8 cellular contexts compared by ENCODE assay signal in the genomic region with DNA sequence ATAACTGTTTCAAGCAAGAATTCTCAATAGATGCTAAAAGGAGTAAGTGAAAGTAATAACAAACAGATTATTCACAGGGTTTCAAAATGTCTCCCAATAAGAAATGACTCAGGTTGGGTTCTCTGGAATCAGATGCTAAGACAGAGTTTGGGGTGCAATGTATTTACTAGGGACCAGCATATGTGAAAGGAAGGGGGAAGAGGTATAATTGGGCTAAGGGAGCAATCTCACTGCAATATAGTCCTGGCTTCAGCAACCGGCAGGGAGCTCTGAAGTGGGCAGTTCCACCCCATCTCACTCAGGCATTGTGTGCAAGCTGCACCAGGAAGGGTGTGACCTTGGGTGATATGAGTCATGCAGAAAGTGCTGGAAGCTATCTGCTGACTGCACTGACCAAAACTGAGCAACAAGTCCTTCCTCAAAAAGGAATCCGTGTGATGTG. TPM values are rescaled to one million over a fixed set of nuclear protein-coding genes. Genes with fewer than 3 reads are reported as not detected.
DNase-seq lines count a peak whose midpoint lies in the region; ATAC-seq lines count a peak whose summit lies in the region.

No MANE protein-coding gene starts in this region.

- intact Hi-C loops in activated T-helper 1 cell treated with anti-CD3 and anti-CD28 coated beads, Interleukin-12 subunit alpha, Interleukin-12 subunit beta, Interleukin-2, Interleukin-4 antibody, amounts not matched to agents 30 ng/mL and 10 ng/mL and 1 ng/mL, durations not matched to agents 14 hours and 24 hours and 36 hours (cut with micrococcal nuclease) = loop anchor here (1.0 to 5.0 kb wide), 2 partner anchors 23 to 33 kb away; no protein-coding TSS in a partner anchor
- intact Hi-C loops in head of caudate nucleus (cut with DNase I) = no loop called here

- peak; percentile 90 for ATAC-seq in GM18499 (IDR thresholded peaks at IDR 0.05; ENCODE audit: insufficient read depth, unreplicated experiment)
- peak; percentile 99 for ATAC-seq in HG02642 (IDR thresholded peaks at IDR 0.05; ENCODE audit: poor library complexity, unreplicated experiment)

- peak overlapping the region; percentile 28 for H3K27ac ChIP-seq in skeletal muscle tissue (ENCODE audit: low read depth, low read length)

- no peak overlapping the region for H3K9ac ChIP-seq in skeletal muscle tissue (ENCODE audit: low read depth in 1 of 3, low read length in 3 of 3)

- H3K36me3 ChIP-seq in skeletal muscle tissue (ENCODE audit: control insufficient read depth in 3 of 3, insufficient read depth in 3 of 3, low read length in 3 of 3) = no peaks in the 10 kb centered on the region

- peaks cover 26% of the 10 kb centered on the region for H3K9me3 Mint-ChIP-seq in activated T-helper 1 cell treated with anti-CD3 and anti-CD28 coated beads, Interleukin-12 subunit alpha, Interleukin-12 subunit beta, Interleukin-2, Interleukin-4 antibody, amounts not matched to agents 30 ng/mL and 10 ng/mL and 1 ng/mL, durations not matched to agents 14 hours and 24 hours and 36 hours

- H3K4me1 ChIP-seq in skeletal muscle tissue (ENCODE audit: control insufficient read depth in 3 of 3, insufficient read depth in 3 of 3, low read length in 3 of 3) = peaks cover 0 to 8% (median 7%) of the 10 kb centered on the region in 3 donors

- no peaks in the 10 kb centered on the region for H3K27me3 Mint-ChIP-seq in activated T-helper 1 cell treated with anti-CD3 and anti-CD28 coated beads, Interleukin-12 subunit alpha, Interleukin-12 subunit beta, Interleukin-2, Interleukin-4 antibody, amounts not matched to agents 30 ng/mL and 10 ng/mL and 1 ng/mL, durations not matched to agents 14 hours and 24 hours and 36 hours (ENCODE audit: insufficient read depth)

- peaks cover 29% of the 10 kb centered on the region for H3K36me3 Mint-ChIP-seq in activated T-helper 1 cell treated with anti-CD3 and anti-CD28 coated beads, Interleukin-12 subunit alpha, Interleukin-12 subunit beta, Interleukin-2, Interleukin-4 antibody, amounts not matched to agents 30 ng/mL and 10 ng/mL and 1 ng/mL, durations not matched to agents 14 hours and 24 hours and 36 hours (ENCODE audit: low read depth)

- H3K9me3 ChIP-seq in skeletal muscle tissue (ENCODE audit: control insufficient read depth in 3 of 3, low read length in 3 of 3) = peaks cover 0 to 3% (median 2%) of the 10 kb centered on the region in 3 donors

- peak overlapping the region; percentile 58 for H3K4me3 Mint-ChIP-seq in activated T-helper 1 cell treated with anti-CD3 and anti-CD28 coated beads, Interleukin-12 subunit alpha, Interleukin-12 subunit beta, Interleukin-2, Interleukin-4 antibody, amounts not matched to agents 30 ng/mL and 10 ng/mL and 1 ng/mL, durations not matched to agents 14 hours and 24 hours and 36 hours

- peaks cover 43% of the 10 kb centered on the region for H3K4me1 Mint-ChIP-seq in activated T-helper 1 cell treated with anti-CD3 and anti-CD28 coated beads, Interleukin-12 subunit alpha, Interleukin-12 subunit beta, Interleukin-2, Interleukin-4 antibody, amounts not matched to agents 30 ng/mL and 10 ng/mL and 1 ng/mL, durations not matched to agents 14 hours and 24 hours and 36 hours (ENCODE audit: low read depth)

- peak overlapping the region in 2 of 3 donors; percentile 13 to 46 for H3K4me3 ChIP-seq in skeletal muscle tissue (ENCODE audit: low read length in 3 of 3)

- peak; percentile 86 to 88 for DNase-seq in NOMO-1 (lab: John Stamatoyannopoulos, UW; ENCODE audit: unreplicated experiment in 2 of 2)
- DNase-seq in activated T-helper 1 cell treated with anti-CD3 and anti-CD28 coated beads, Interleukin-12 subunit alpha, Interleukin-12 subunit beta, Interleukin-2, Interleukin-4 antibody, amounts not matched to agents 30 ng/mL and 10 ng/mL and 1 ng/mL, durations not matched to agents 14 hours and 24 hours and 36 hours (ENCODE audit: low spot score) = peak; percentile 48
- DNase-seq in head of caudate nucleus = peak in 30 of 42 donors; percentile 7 to 72 (median 32)
- DNase-seq in NCI-H524 treated with DMSO at 0.1 percent for 48 hours (lab: John Stamatoyannopoulos, UW) = no peak
- DNase-seq in NCI-H2029 treated with DMSO at 0.1 percent for 48 hours (lab: John Stamatoyannopoulos, UW) = no peak

- no peaks in the 10 kb centered on the region for H3K27me3 ChIP-seq in skeletal muscle tissue (ENCODE audit: control insufficient read depth in 3 of 3, insufficient read depth in 3 of 3, low read length in 3 of 3)

- H3K27ac Mint-ChIP-seq in activated T-helper 1 cell treated with anti-CD3 and anti-CD28 coated beads, Interleukin-12 subunit alpha, Interleukin-12 subunit beta, Interleukin-2, Interleukin-4 antibody, amounts not matched to agents 30 ng/mL and 10 ng/mL and 1 ng/mL, durations not matched to agents 14 hours and 24 hours and 36 hours = peak overlapping the region; percentile 84

RNA-seq across cellular contexts. Expression of a gene that starts 23.4 kb away (rescaled TPM):
- total RNA-seq in activated T-helper 1 cell treated with anti-CD3 and anti-CD28 coated beads, Interleukin-12 subunit alpha, Interleukin-12 subunit beta, Interleukin-2, Interleukin-4 antibody, amounts not matched to agents 30 ng/mL and 10 ng/mL and 1 ng/mL, durations not matched to agents 14 hours and 24 hours and 36 hours = 61.2 and 66.4 TPM in 2 replicates
- total RNA-seq in skeletal muscle tissue = 71.0 TPM

Comparison
In these comparisons a context has a peak if more than half of its experiments do, and no peak if none do; other contexts are left out.
1. DNase-seq: peak in NOMO-1 (2 of 2), activated T-helper 1 cell treated with anti-CD3 and anti-CD28 coated beads, Interleukin-12 subunit alpha, Interleukin-12 subunit beta, Interleukin-2, Interleukin-4 antibody, amounts not matched to agents 30 ng/mL and 10 ng/mL and 1 ng/mL, durations not matched to agents 14 hours and 24 hours and 36 hours (single experiment) and head of caudate nucleus (30 of 42); none in NCI-H524 treated with DMSO at 0.1 percent for 48 hours (single experiment) and NCI-H2029 treated with DMSO at 0.1 percent for 48 hours (single experiment).